In the genomic region with DNA sequence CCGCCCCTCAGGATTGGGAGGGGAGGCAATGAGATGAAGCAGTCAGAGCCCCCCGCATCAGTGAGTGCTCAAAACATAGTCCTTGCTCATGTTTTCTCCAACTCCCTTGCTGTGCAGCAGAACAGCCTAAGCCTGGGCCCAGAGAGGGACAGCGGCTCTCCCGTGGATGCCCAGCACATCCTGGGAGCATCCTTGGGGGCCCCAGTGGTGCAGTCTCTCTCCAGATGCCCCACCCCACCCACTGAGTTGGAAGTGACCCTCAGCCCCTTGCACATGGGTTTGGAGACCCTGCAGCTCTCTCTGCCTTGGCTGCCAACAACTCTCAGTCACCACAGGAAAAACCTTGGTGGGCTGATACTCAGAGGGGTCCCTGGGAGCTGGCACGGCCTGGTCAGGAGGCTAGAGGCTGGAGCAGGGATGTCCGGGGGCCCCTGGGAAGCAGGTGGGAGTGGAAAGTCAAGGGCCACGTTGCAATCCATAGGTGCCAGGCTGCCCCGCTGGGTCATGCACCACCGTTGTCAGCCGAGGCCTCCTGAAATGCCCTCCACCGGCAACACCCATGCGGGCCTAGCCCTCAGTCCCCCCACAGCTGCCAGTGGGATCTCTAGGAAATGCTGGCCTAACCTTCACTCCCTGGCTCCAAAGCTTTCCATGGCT, we compare ENCODE assay signal across 21 cellular contexts.
DNase-seq lines count a peak whose midpoint lies in the region; ATAC-seq and TF ChIP-seq lines count a peak whose summit lies in the region.
"Had no signal": no experiment of that assay in that cellular context is flagged by ENCODE, and none has a peak within 500 bp of the region (broad histone marks: within the 10 kb centered on the region; RNA-seq: fewer than 3 reads in every experiment).

No MANE protein-coding gene starts in this region.

- no peak overlapping the region for H3K27ac Mint-ChIP-seq in type B pancreatic cell

- peaks cover 9% of the 10 kb centered on the region for H3K27me3 Mint-ChIP-seq in type B pancreatic cell

- TF ChIP-seq CTCF in WERI-Rb-1 (IDR thresholded peaks at IDR 0.05; ENCODE audit: low read depth, low read length) = no peak
- no peak for TF ChIP-seq CTCF in lower lobe of right lung (IDR thresholded peaks at IDR 0.05)
- TF ChIP-seq CTCF in type B pancreatic cell (conservative IDR thresholded peaks at IDR 0.05) = no peak

- DNase-seq in H7 (peak; percentile 44), WERI-Rb-1 (peak; percentile 7), lower lobe of right lung (peak; percentile 41), type B pancreatic cell (ENCODE audit: extremely low spot score, unreplicated experiment) (peak; percentile 60)
- DNase-seq: AML-193, DMS 273 treated with DMSO at 0.1 percent for 48 hours, H9, IMR-90, Karpas-422, NCI-H1417 treated with DMSO at 0.1 percent for 48 hours, NCI-H1930, NCI-H345, NCI-H524 treated with DMSO at 0.1 percent for 48 hours, PC-3, RPMI8226, SIG-M5 had no signal

- H3K27ac ChIP-seq in WERI-Rb-1 = no peak overlapping the region
- H3K27ac ChIP-seq in lower lobe of right lung = no peak overlapping the region
- H3K27ac ChIP-seq: C4-2B, HL-60 had no signal

- H3K9me3 ChIP-seq in WERI-Rb-1 (ENCODE audit: severe bottlenecking) (no peaks in the 10 kb centered on the region), lower lobe of right lung (no peaks in the 10 kb centered on the region)

- H3K4me1 ChIP-seq in lower lobe of right lung = no peaks in the 10 kb centered on the region

- H3K4me3 ChIP-seq in H7 (ENCODE audit: insufficient read depth, low read depth, low read length) (no peak overlapping the region), WERI-Rb-1 (ENCODE audit: low read depth, low read length) (no peak overlapping the region), lower lobe of right lung (no peak overlapping the region)

- H3K27me3 ChIP-seq in H7 (ENCODE audit: control insufficient read depth, insufficient read depth, low read length) (no peaks in the 10 kb centered on the region), WERI-Rb-1 (ENCODE audit: insufficient read depth, low read depth, severe bottlenecking) (no peaks in the 10 kb centered on the region), lower lobe of right lung (ENCODE audit: low read depth) (no peaks in the 10 kb centered on the region)

- no peaks in the 10 kb centered on the region for H3K4me1 Mint-ChIP-seq in type B pancreatic cell (ENCODE audit: unreplicated experiment)

- H3K4me3 Mint-ChIP-seq in type B pancreatic cell = no peak overlapping the region
- H3K4me3 Mint-ChIP-seq: H9 had no signal

- ATAC-seq in lower lobe of right lung (no peak), GM19351 (IDR thresholded peaks at IDR 0.05; ENCODE audit: unreplicated experiment) (no peak), GM21723 (IDR thresholded peaks at IDR 0.05; ENCODE audit: unreplicated experiment) (no peak), GM19467 (IDR thresholded peaks at IDR 0.05; ENCODE audit: unreplicated experiment) (no peak)
- ATAC-seq: PC-3 had no signal

- no peaks in the 10 kb centered on the region for H3K36me3 Mint-ChIP-seq in type B pancreatic cell

- intact Hi-C loops in lower lobe of right lung (cut with DNase I) = no loop called here

- no peaks in the 10 kb centered on the region for H3K9me3 Mint-ChIP-seq in type B pancreatic cell

- H3K36me3 ChIP-seq in H7 (replicated peaks; ENCODE audit: control insufficient read depth, insufficient read depth, low read length) = no peaks in the 10 kb centered on the region
- H3K36me3 ChIP-seq in WERI-Rb-1 = no peaks in the 10 kb centered on the region
- no peaks in the 10 kb centered on the region for H3K36me3 ChIP-seq in lower lobe of right lung

Comparison
In these comparisons a context has a peak if more than half of its experiments do, and no peak if none do; other contexts are left out.
1. DNase-seq: peak in every context shown above with its lines; median percentile 60 in type B pancreatic cell; 44 in H7; 41 in lower lobe of right lung; 7 in WERI-Rb-1.